Comparison of ENCODE assay signal across 1 cellular context in genomic region chr6:73388800-73389512, GRCh38.
TF ChIP-seq lines count a peak whose summit lies in the region.

No MANE protein-coding gene starts in this region.

TF ChIP-seq in WTC11, 78 proteins besides CTCF, POLR2A, EP300 and RAD21 (continued from another document):
- TF ChIP-seq ZNF532 (CRISPR knock-in tag; IDR thresholded peaks at IDR 0.05; ENCODE audit: borderline replicate concordance) (no peak), GTF2I (CRISPR knock-in tag; conservative IDR thresholded peaks at IDR 0.05) (no peak), NFATC4 (CRISPR knock-in tag; IDR thresholded peaks at IDR 0.05) (no peak), NFYB (CRISPR knock-in tag; conservative IDR thresholded peaks at IDR 0.05; ENCODE audit: low read depth) (no peak), AR (CRISPR knock-in tag; IDR thresholded peaks at IDR 0.05) (no peak), ESRRA (CRISPR knock-in tag; IDR thresholded peaks at IDR 0.05; ENCODE audit: borderline replicate concordance) (no peak), AFF4 (CRISPR knock-in tag; IDR thresholded peaks at IDR 0.05; ENCODE audit: borderline replicate concordance) (no peak), E2F5 (CRISPR knock-in tag; IDR thresholded peaks at IDR 0.05) (peak; percentile 32; the same call in 1 of the 2 replicates), CDX4 (CRISPR knock-in tag; IDR thresholded peaks at IDR 0.05; ENCODE audit: borderline replicate concordance) (no peak)
